11 cellular contexts compared by ENCODE assay signal in the genomic region with DNA sequence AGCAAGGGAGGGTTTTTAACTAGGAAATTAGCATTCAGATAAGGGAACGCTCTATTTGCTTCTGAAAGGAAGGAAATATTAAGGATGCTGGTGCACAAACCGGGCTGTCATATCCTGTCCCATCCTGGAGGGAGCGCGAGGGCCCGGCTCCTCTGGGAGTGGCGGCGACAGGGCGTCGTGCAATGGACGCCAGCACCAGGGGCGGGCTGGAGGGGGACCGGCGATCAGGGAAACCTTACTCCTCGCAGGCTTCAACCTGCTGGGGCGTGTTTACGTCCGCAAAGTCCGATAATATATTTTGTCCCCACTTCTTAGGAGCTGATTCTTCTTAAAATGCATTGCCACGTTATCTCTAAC.
A peak's percentile ranks its signal among the peaks of the same experiment; 100 is the strongest.
DNase-seq lines count a peak whose midpoint lies in the region; ATAC-seq and TF ChIP-seq lines count a peak whose summit lies in the region.
"Had no signal": no experiment of that assay in that cellular context is flagged by ENCODE, and none has a peak within 500 bp of the region (broad histone marks: within the 10 kb centered on the region; RNA-seq: fewer than 3 reads in every experiment).

No MANE protein-coding gene starts in this region.

- peaks cover 92% of the 10 kb centered on the region for H3K27me3 ChIP-seq in HUES48 (ENCODE audit: control insufficient read depth, insufficient read depth, low read length)
- H3K27me3 ChIP-seq in naive thymus-derived CD4-positive, alpha-beta T cell (ENCODE audit: control insufficient read depth in 2 of 2, insufficient read depth in 2 of 2, low read length in 2 of 2): peaks cover 0 to 6% of the 10 kb centered on the region in 2 donors
- H3K27me3 ChIP-seq in transverse colon: peaks cover 74% of the 10 kb centered on the region

- H3K27ac ChIP-seq in HUES48 (ENCODE audit: low read depth, low read length): no peak overlapping the region
- no peak overlapping the region for H3K27ac ChIP-seq in naive thymus-derived CD4-positive, alpha-beta T cell (ENCODE audit: low read depth, low read length)
- no peak overlapping the region for H3K27ac ChIP-seq in transverse colon

- CTCF ChIA-PET in naive thymus-derived CD4-positive, alpha-beta T cell (lab: Charles Lee): no interaction called here

- H3K9me3 Mint-ChIP-seq in CD14-positive monocyte: peaks cover 0 to 16% (median 3%) of the 10 kb centered on the region in 7 donors
- peaks cover 0 to 5% (median 0%) of the 10 kb centered on the region in 11 donors for H3K9me3 Mint-ChIP-seq in naive thymus-derived CD4-positive, alpha-beta T cell

- H3K9me3 ChIP-seq in HUES48 (ENCODE audit: control insufficient read depth, insufficient read depth, low read length) (no peaks in the 10 kb centered on the region), transverse colon (no peaks in the 10 kb centered on the region)
- no peaks in the 10 kb centered on the region for H3K9me3 ChIP-seq in naive thymus-derived CD4-positive, alpha-beta T cell (ENCODE audit: control insufficient read depth in 2 of 3, low read length in 3 of 3)

- H3K27me3 Mint-ChIP-seq in CD14-positive monocyte (ENCODE audit: low read depth in 3 of 3): peaks cover 68 to 88% (median 74%) of the 10 kb centered on the region in 3 donors
- H3K27me3 Mint-ChIP-seq in naive thymus-derived CD4-positive, alpha-beta T cell: peaks cover 51 to 85% (median 74%) of the 10 kb centered on the region in 5 donors

- in situ Hi-C loops in transverse colon (cut with MboI; ENCODE audit: low pct_ligation_motif_present in 1 of 4, low pct_unique_long_range_greater_than_20kb in 1 of 4, low sequenced_read_pairs in 3 of 4): no loop called here

- POLR2A ChIA-PET in naive thymus-derived CD4-positive, alpha-beta T cell (lab: Charles Lee): no interaction called here

- H3K36me3 ChIP-seq in HUES48 (ENCODE audit: control insufficient read depth, insufficient read depth, low read length): no peaks in the 10 kb centered on the region
- no peaks in the 10 kb centered on the region for H3K36me3 ChIP-seq in naive thymus-derived CD4-positive, alpha-beta T cell (ENCODE audit: control insufficient read depth in 2 of 3, insufficient read depth in 3 of 3, low read length in 3 of 3)
- no peaks in the 10 kb centered on the region for H3K36me3 ChIP-seq in transverse colon

- TF ChIP-seq EP300 in transverse colon (IDR thresholded peaks at IDR 0.05; ENCODE audit: low read depth): no peak

- peaks cover 26% of the 10 kb centered on the region for H3K4me1 ChIP-seq in HUES48 (ENCODE audit: control insufficient read depth, insufficient read depth, low read length)
- H3K4me1 ChIP-seq in naive thymus-derived CD4-positive, alpha-beta T cell (ENCODE audit: control insufficient read depth in 2 of 2, insufficient read depth in 2 of 2, low read length in 2 of 2): peaks cover 6% of the 10 kb centered on the region in 2 donors
- H3K4me1 ChIP-seq in transverse colon: peaks cover 5 to 21% (median 12%) of the 10 kb centered on the region in 4 donors

- H3K4me3 Mint-ChIP-seq in CD14-positive monocyte: peak overlapping the region; percentile 66 to 79
- peak overlapping the region; percentile 56 to 86 (median 78) for H3K4me3 Mint-ChIP-seq in naive thymus-derived CD4-positive, alpha-beta T cell

- H3K4me3 ChIP-seq in HUES48 (ENCODE audit: low read depth, low read length) (peak overlapping the region; percentile 52), transverse colon (peak overlapping the region in 1 of 4 donors; percentile 45)
- peak overlapping the region; percentile 31 for H3K4me3 ChIP-seq in naive thymus-derived CD4-positive, alpha-beta T cell (ENCODE audit: low read length)

- TF ChIP-seq CTCF in CD14-positive monocyte (IDR thresholded peaks at IDR 0.05) (no peak), transverse colon (IDR thresholded peaks at IDR 0.05) (peak in 2 of 5 experiments; percentile 14 to 23)

- no peak overlapping the region for H3K27ac Mint-ChIP-seq in CD14-positive monocyte
- H3K27ac Mint-ChIP-seq in naive thymus-derived CD4-positive, alpha-beta T cell: peak overlapping the region in 1 of 9 donors; percentile 70

- TF ChIP-seq POLR2A in transverse colon (IDR thresholded peaks at IDR 0.05): no peak

- 33% methylated on average over 19 of the region's 19 CpGs; no CpG with 5 or more reads in 1 of the 2 donors for WGBS in transverse colon (ENCODE audit: low coverage in 1 of 2), 2 donors

- H3K36me3 Mint-ChIP-seq in CD14-positive monocyte: peaks cover 0 to 12% of the 10 kb centered on the region in 2 donors
- peaks cover 0 to 4% (median 3%) of the 10 kb centered on the region in 5 donors for H3K36me3 Mint-ChIP-seq in naive thymus-derived CD4-positive, alpha-beta T cell

- peaks cover 19% of the 10 kb centered on the region for H3K4me1 Mint-ChIP-seq in CD14-positive monocyte
- H3K4me1 Mint-ChIP-seq in naive thymus-derived CD4-positive, alpha-beta T cell: peaks cover 9 to 20% (median 13%) of the 10 kb centered on the region in 7 donors

- no peak for ATAC-seq in naive thymus-derived CD4-positive, alpha-beta T cell
- no peak for ATAC-seq in HG02970 (IDR thresholded peaks at IDR 0.05; ENCODE audit: low FRiP score, unreplicated experiment)

- intact Hi-C loops in CD14-positive monocyte (cut with micrococcal nuclease): no loop called here
- intact Hi-C loops in naive thymus-derived CD4-positive, alpha-beta T cell (cut with micrococcal nuclease): loop anchor here in 1 of 2 donors (5.0 kb wide), 1 partner anchor 331 kb away; no protein-coding TSS in a partner anchor
- intact Hi-C loops in transverse colon (cut with DNase I; ENCODE audit: low total_unique reads): no loop called here

- H3K9ac ChIP-seq in HUES48 (ENCODE audit: low read depth, low read length): no peak overlapping the region

- DNase-seq in CD14-positive monocyte (ENCODE audit: low spot score) (no peak), dermis blood vessel endothelial cell (peak; percentile 9), AML-193 (lab: John Stamatoyannopoulos, UW) (no peak), transverse colon (no peak), NCI-H2171 (lab: John Stamatoyannopoulos, UW) (no peak)
- no peak for DNase-seq in naive thymus-derived CD4-positive, alpha-beta T cell
- DNase-seq: activated gamma-delta T cell, DND-41, NCI-H1694 had no signal
